1 cellular context compared by ENCODE assay signal in the genomic region with DNA sequence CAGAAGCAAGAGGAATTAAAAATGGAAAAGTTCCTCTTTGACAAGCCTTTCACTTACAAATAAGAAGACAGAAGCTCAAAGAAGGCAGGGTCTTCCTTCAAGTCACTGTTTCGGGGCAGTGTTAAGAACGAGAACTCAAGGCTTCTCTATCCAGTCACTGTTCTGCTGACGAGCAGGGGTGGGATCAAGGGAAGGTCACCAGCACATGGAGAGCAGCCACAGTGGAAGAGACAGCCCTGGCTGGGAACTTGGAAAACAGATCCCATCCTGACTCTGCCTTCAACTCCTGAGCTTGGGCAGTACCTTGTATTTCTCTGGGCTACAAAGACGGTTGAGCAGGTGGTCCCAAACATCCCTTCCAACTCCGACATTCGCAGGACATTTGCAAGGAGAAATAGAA.
TF ChIP-seq lines count a peak whose summit lies in the region.

No MANE protein-coding gene starts in this region.

TF ChIP-seq in HepG2, 621 proteins besides CTCF, POLR2A, EP300 and RAD21 (continued from another document):
- TF ChIP-seq ZNF513 (CRISPR knock-in tag; conservative IDR thresholded peaks at IDR 0.05) (no peak), FOXA1 (IDR thresholded peaks at IDR 0.05) (no peak), FOXA1 (CRISPR knock-in tag; IDR thresholded peaks at IDR 0.05) (no peak), PHF5A (CRISPR knock-in tag; IDR thresholded peaks at IDR 0.05; ENCODE audit: low read depth, unreplicated experiment) (no peak), FIP1L1 (IDR thresholded peaks at IDR 0.05; ENCODE audit: borderline replicate concordance, insufficient read depth, low read depth, low read length) (no peak), BRD4 (CRISPR knock-in tag; IDR thresholded peaks at IDR 0.05) (no peak), ZNF775 (CRISPR knock-in tag; IDR thresholded peaks at IDR 0.05; ENCODE audit: borderline replicate concordance) (no peak), ZNF770 (CRISPR knock-in tag; IDR thresholded peaks at IDR 0.05) (no peak), SALL1 (CRISPR knock-in tag; IDR thresholded peaks at IDR 0.05) (no peak), DPF2 (CRISPR knock-in tag; IDR thresholded peaks at IDR 0.05; ENCODE audit: borderline replicate concordance, low read depth) (no peak)
- TF ChIP-seq, protein P1, sequence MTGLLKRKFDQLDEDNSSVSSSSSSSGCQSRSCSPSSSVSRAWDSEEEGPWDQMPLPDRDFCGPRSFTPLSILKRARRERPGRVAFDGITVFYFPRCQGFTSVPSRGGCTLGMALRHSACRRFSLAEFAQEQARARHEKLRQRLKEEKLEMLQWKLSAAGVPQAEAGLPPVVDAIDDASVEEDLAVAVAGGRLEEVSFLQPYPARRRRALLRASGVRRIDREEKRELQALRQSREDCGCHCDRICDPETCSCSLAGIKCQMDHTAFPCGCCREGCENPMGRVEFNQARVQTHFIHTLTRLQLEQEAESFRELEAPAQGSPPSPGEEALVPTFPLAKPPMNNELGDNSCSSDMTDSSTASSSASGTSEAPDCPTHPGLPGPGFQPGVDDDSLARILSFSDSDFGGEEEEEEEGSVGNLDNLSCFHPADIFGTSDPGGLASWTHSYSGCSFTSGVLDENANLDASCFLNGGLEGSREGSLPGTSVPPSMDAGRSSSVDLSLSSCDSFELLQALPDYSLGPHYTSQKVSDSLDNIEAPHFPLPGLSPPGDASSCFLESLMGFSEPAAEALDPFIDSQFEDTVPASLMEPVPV (CRISPR knock-in tag; IDR thresholded peaks at IDR 0.05) = no peak
TF ChIP-seq in HepG2: peak in this region for 0.
